41 cellular contexts compared by ENCODE assay signal in genomic region chr2:23128684-23129292, GRCh38.
"Had no signal": no experiment of that assay in that cellular context is flagged by ENCODE, and none has a peak within 500 bp of the region (broad histone marks: within the 10 kb centered on the region; RNA-seq: fewer than 3 reads in every experiment).

No MANE protein-coding gene starts in this region.

- H3K27ac ChIP-seq: adrenal gland, ascending aorta, body of pancreas, brain microvascular endothelial cell, breast epithelium, cardiac muscle cell had no signal

- H3K4me3 ChIP-seq: adrenal gland, ascending aorta, body of pancreas, breast epithelium, cardiac muscle cell had no signal

- H3K9me3 ChIP-seq: adrenal gland, ascending aorta, body of pancreas had no signal

- H3K9me3 Mint-ChIP-seq: activated naive CD4-positive, alpha-beta T cell treated with anti-CD3 and anti-CD28 coated beads, Interleukin-2, amount 10 ng/mL, durations not matched to agents 7 days and 5 days; activated naive CD4-positive, alpha-beta T cell treated with anti-CD3 and anti-CD28 coated beads, Interleukin-2, amount 50 U/mL, for 24 hours; activated naive CD8-positive, alpha-beta T cell treated with anti-CD3 and anti-CD28 coated beads, Interleukin-2, amount 10 ng/mL, durations not matched to agents 7 days and 5 days; activated T-cell treated with anti-CD3 and anti-CD28 coated beads, Interleukin-2, amount 50 U/mL, for 24 hours; activated T-cell treated with anti-CD3 and anti-CD28 coated beads, Interleukin-2, amount 50 U/mL, for 4 hours; activated T-cell treated with anti-CD3 and anti-CD28 coated beads, Interleukin-2, amount 50 U/mL, for 72 hours; activated T-helper 1 cell treated with anti-CD3 and anti-CD28 coated beads, Interleukin-12 subunit alpha, Interleukin-12 subunit beta, Interleukin-2, Interleukin-4 antibody, amounts not matched to agents 30 ng/mL and 10 ng/mL and 1 ng/mL, durations not matched to agents 14 hours and 24 hours and 36 hours; activated T-helper 17 cell treated with anti-CD3 and anti-CD28 coated beads, Interleukin-2, amount 50 U/mL, for 72 hours had no signal

- DNase-seq: activated effector memory CD4-positive, alpha-beta T cell treated with anti-CD3 and anti-CD28 coated beads, Interleukin-2, amount 50 U/mL, for 16 hours; activated effector memory CD4-positive, alpha-beta T cell treated with Interleukin-2 at 50 U/mL for 16 hours; activated gamma-delta T cell; activated gamma-delta T cell treated with Interleukin-2 at 50 U/mL for 16 hours; activated naive CD4-positive, alpha-beta T cell; activated naive CD4-positive, alpha-beta T cell treated with anti-CD3 and anti-CD28 coated beads for 36 hours; activated naive CD4-positive, alpha-beta T cell treated with anti-CD3 and anti-CD28 coated beads, Interleukin-2, amount 10 ng/mL, durations not matched to agents 7 days and 5 days; activated naive CD4-positive, alpha-beta T cell treated with anti-CD3 and anti-CD28 coated beads, Interleukin-2, amount 50 U/mL, for 16 hours; activated naive CD4-positive, alpha-beta T cell treated with Interleukin-2 at 50 U/mL for 16 hours; activated naive CD8-positive, alpha-beta T cell treated with anti-CD3 and anti-CD28 coated beads for 36 hours; activated naive CD8-positive, alpha-beta T cell treated with anti-CD3 and anti-CD28 coated beads, Interleukin-2, amount 10 ng/mL, durations not matched to agents 7 days and 5 days; activated naive CD8-positive, alpha-beta T cell treated with anti-CD3 and anti-CD28 coated beads, Interleukin-2, amount 50 U/mL, for 24 hours; activated T-cell treated with anti-CD3 and anti-CD28 coated beads for 4 hours; activated T-cell treated with anti-CD3 and anti-CD28 coated beads, Interleukin-2, amount 50 U/mL, for 1 hour; activated T-cell treated with anti-CD3 and anti-CD28 coated beads, Interleukin-2, amount 50 U/mL, for 24 hours; activated T-cell treated with anti-CD3 and anti-CD28 coated beads, Interleukin-2, amount 50 U/mL, for 4 hours; activated T-cell treated with anti-CD3 and anti-CD28 coated beads, Interleukin-2, amount 50 U/mL, for 48 hours; activated T-cell treated with anti-CD3 and anti-CD28 coated beads, Interleukin-2, amount 50 U/mL, for 72 hours; adrenal gland; amniotic stem cell; amygdala; anterior cingulate cortex; aorta; body of pancreas; brain microvascular endothelial cell; caudate nucleus; central memory CD4-positive, alpha-beta T cell; cerebellar nuclear complex had no signal

- H3K36me3 Mint-ChIP-seq: activated naive CD4-positive, alpha-beta T cell treated with anti-CD3 and anti-CD28 coated beads, Interleukin-2, amount 10 ng/mL, durations not matched to agents 7 days and 5 days; activated naive CD4-positive, alpha-beta T cell treated with anti-CD3 and anti-CD28 coated beads, Interleukin-2, amount 50 U/mL, for 24 hours; activated naive CD8-positive, alpha-beta T cell; activated naive CD8-positive, alpha-beta T cell treated with anti-CD3 and anti-CD28 coated beads for 36 hours; activated naive CD8-positive, alpha-beta T cell treated with anti-CD3 and anti-CD28 coated beads, Interleukin-2, amount 10 ng/mL, durations not matched to agents 7 days and 5 days; brain had no signal

- FAIRE-seq: astrocyte, bronchial epithelial cell had no signal

- H3K4me3 Mint-ChIP-seq: activated naive CD4-positive, alpha-beta T cell treated with anti-CD3 and anti-CD28 coated beads for 36 hours; activated naive CD4-positive, alpha-beta T cell treated with anti-CD3 and anti-CD28 coated beads, Interleukin-2, amount 10 ng/mL, durations not matched to agents 7 days and 5 days; activated naive CD4-positive, alpha-beta T cell treated with anti-CD3 and anti-CD28 coated beads, Interleukin-2, amount 50 U/mL, for 24 hours; activated naive CD8-positive, alpha-beta T cell; activated naive CD8-positive, alpha-beta T cell treated with anti-CD3 and anti-CD28 coated beads for 36 hours; activated naive CD8-positive, alpha-beta T cell treated with anti-CD3 and anti-CD28 coated beads, Interleukin-2, amount 10 ng/mL, durations not matched to agents 7 days and 5 days; activated naive CD8-positive, alpha-beta T cell treated with anti-CD3 and anti-CD28 coated beads, Interleukin-2, amount 50 U/mL, for 24 hours; activated T-cell treated with anti-CD3 and anti-CD28 coated beads, Interleukin-2, amount 50 U/mL, for 24 hours; activated T-cell treated with anti-CD3 and anti-CD28 coated beads, Interleukin-2, amount 50 U/mL, for 4 hours; activated T-cell treated with anti-CD3 and anti-CD28 coated beads, Interleukin-2, amount 50 U/mL, for 72 hours; activated T-helper 1 cell treated with anti-CD3 and anti-CD28 coated beads, Interleukin-12 subunit alpha, Interleukin-12 subunit beta, Interleukin-2, Interleukin-4 antibody, amounts not matched to agents 30 ng/mL and 10 ng/mL and 1 ng/mL, durations not matched to agents 14 hours and 24 hours and 36 hours; activated T-helper 17 cell treated with anti-CD3 and anti-CD28 coated beads, Interleukin-2, amount 50 U/mL, for 72 hours; brain; central memory CD8-positive, alpha-beta T cell had no signal

- H3K4me1 Mint-ChIP-seq: activated naive CD4-positive, alpha-beta T cell treated with anti-CD3 and anti-CD28 coated beads, Interleukin-2, amount 10 ng/mL, durations not matched to agents 7 days and 5 days; activated naive CD4-positive, alpha-beta T cell treated with anti-CD3 and anti-CD28 coated beads, Interleukin-2, amount 50 U/mL, for 24 hours; activated naive CD8-positive, alpha-beta T cell treated with anti-CD3 and anti-CD28 coated beads for 36 hours; activated naive CD8-positive, alpha-beta T cell treated with anti-CD3 and anti-CD28 coated beads, Interleukin-2, amount 10 ng/mL, durations not matched to agents 7 days and 5 days; activated naive CD8-positive, alpha-beta T cell treated with anti-CD3 and anti-CD28 coated beads, Interleukin-2, amount 50 U/mL, for 24 hours; activated T-helper 17 cell treated with anti-CD3 and anti-CD28 coated beads, Interleukin-2, amount 50 U/mL, for 72 hours; central memory CD8-positive, alpha-beta T cell had no signal

- H3K4me1 ChIP-seq: adrenal gland, ascending aorta, breast epithelium had no signal

- ATAC-seq: activated naive CD4-positive, alpha-beta T cell treated with anti-CD3 and anti-CD28 coated beads, Interleukin-2, amount 50 U/mL, for 72 hours; activated naive CD8-positive, alpha-beta T cell treated with anti-CD3 and anti-CD28 coated beads, Interleukin-2, amount 50 U/mL, for 24 hours; activated T-cell treated with anti-CD3 and anti-CD28 coated beads, Interleukin-2, amount 50 U/mL, for 4 hours; activated T-cell treated with anti-CD3 and anti-CD28 coated beads, Interleukin-2, amount 50 U/mL, for 72 hours; activated T-helper 17 cell treated with anti-CD3 and anti-CD28 coated beads, Interleukin-2, amount 50 U/mL, for 72 hours; body of pancreas had no signal

- H3K27me3 ChIP-seq: adrenal gland, ascending aorta, body of pancreas, brain microvascular endothelial cell, breast epithelium, cardiac muscle cell had no signal

- H3K36me3 ChIP-seq: adrenal gland, ascending aorta, brain microvascular endothelial cell, breast epithelium, cardiac muscle cell had no signal

- H3K27me3 Mint-ChIP-seq: activated naive CD8-positive, alpha-beta T cell treated with anti-CD3 and anti-CD28 coated beads, Interleukin-2, amount 10 ng/mL, durations not matched to agents 7 days and 5 days had no signal

- H3K27ac Mint-ChIP-seq: activated naive CD4-positive, alpha-beta T cell treated with anti-CD3 and anti-CD28 coated beads for 36 hours; activated naive CD4-positive, alpha-beta T cell treated with anti-CD3 and anti-CD28 coated beads, Interleukin-2, amount 10 ng/mL, durations not matched to agents 7 days and 5 days; activated naive CD4-positive, alpha-beta T cell treated with anti-CD3 and anti-CD28 coated beads, Interleukin-2, amount 50 U/mL, for 24 hours; activated naive CD4-positive, alpha-beta T cell treated with anti-CD3 and anti-CD28 coated beads, Interleukin-2, amount 50 U/mL, for 72 hours; activated naive CD8-positive, alpha-beta T cell; activated naive CD8-positive, alpha-beta T cell treated with anti-CD3 and anti-CD28 coated beads for 36 hours; activated naive CD8-positive, alpha-beta T cell treated with anti-CD3 and anti-CD28 coated beads, Interleukin-2, amount 10 ng/mL, durations not matched to agents 7 days and 5 days; activated naive CD8-positive, alpha-beta T cell treated with anti-CD3 and anti-CD28 coated beads, Interleukin-2, amount 50 U/mL, for 24 hours; activated T-cell treated with anti-CD3 and anti-CD28 coated beads, Interleukin-2, amount 50 U/mL, for 24 hours; activated T-cell treated with anti-CD3 and anti-CD28 coated beads, Interleukin-2, amount 50 U/mL, for 72 hours; activated T-helper 1 cell treated with anti-CD3 and anti-CD28 coated beads, Interleukin-12 subunit alpha, Interleukin-12 subunit beta, Interleukin-2, Interleukin-4 antibody, amounts not matched to agents 30 ng/mL and 10 ng/mL and 1 ng/mL, durations not matched to agents 14 hours and 24 hours and 36 hours; activated T-helper 17 cell treated with anti-CD3 and anti-CD28 coated beads, Interleukin-2, amount 50 U/mL, for 72 hours; activated T-helper 2 cell treated with anti-CD3 and anti-CD28 coated beads, Interferon-gamma antibody, Interleukin-2, Interleukin-4, amounts not matched to agents 10 μg/mL and 5 μg/mL and 100 μg/mL, durations not matched to agents 14 hours and 24 hours and 36 hours; brain had no signal
